In genomic region chr7:2792856-2793487, GRCh38 we compare ENCODE assay signal across 17 cellular contexts. TPM values are rescaled to one million over a fixed set of nuclear protein-coding genes. Genes with fewer than 3 reads are reported as not detected.
A peak's percentile ranks its signal among the peaks of the same experiment; 100 is the strongest.
DNase-seq lines count a peak whose midpoint lies in the region; ATAC-seq and TF ChIP-seq lines count a peak whose summit lies in the region.
"Had no signal": no experiment of that assay in that cellular context is flagged by ENCODE, and none has a peak within 500 bp of the region (broad histone marks: within the 10 kb centered on the region; RNA-seq: fewer than 3 reads in every experiment).

No MANE protein-coding gene starts in this region.

- H3K36me3 Mint-ChIP-seq in IgD-negative memory B cell, result peaks cover 19% of the 10 kb centered on the region
- H3K36me3 Mint-ChIP-seq in stimulated activated naive B cell treated with anti-CD40 and anti-IgM and Interleukin-4, amounts not matched to agents 10 μg/mL and 1 μg/mL and 100 μg/mL, for 72 hours, result peaks cover 56 to 69% of the 10 kb centered on the region in 2 donors

- no peak for TF ChIP-seq POLR2A in uterus (IDR thresholded peaks at IDR 0.05)

- no peaks in the 10 kb centered on the region for H3K36me3 ChIP-seq in uterus

- TF ChIP-seq CTCF in fibroblast of villous mesenchyme (IDR thresholded peaks at IDR 0.05; ENCODE audit: insufficient read depth, low read depth, low read length), result no peak
- no peak for TF ChIP-seq CTCF in uterus (IDR thresholded peaks at IDR 0.05)

- intact Hi-C loops in uterus (cut with DNase I; ENCODE audit: low total_unique reads), result no loop called here

- DNase-seq in SKM-1 (lab: John Stamatoyannopoulos, UW; ENCODE audit: unreplicated experiment), result peak; percentile 6
- peak; percentile 83 for DNase-seq in fibroblast of villous mesenchyme (ENCODE audit: low read depth)
- DNase-seq in stimulated activated naive B cell treated with anti-CD40 and anti-IgM and Interleukin-4, amounts not matched to agents 10 μg/mL and 1 μg/mL and 100 μg/mL, for 72 hours, result no peak
- no peak for DNase-seq in NCI-H1092 (lab: John Stamatoyannopoulos, UW)
- DNase-seq in uterus, result no peak
- DNase-seq: activated CD4-positive, alpha-beta T cell treated with anti-CD3 and anti-CD28 coated beads, Interleukin-2, amount 50 U/mL, for 4 hours; activated naive CD4-positive, alpha-beta T cell treated with anti-CD3 and anti-CD28 coated beads, Interleukin-2, amount 10 ng/mL, durations not matched to agents 7 days and 5 days; activated T-cell treated with anti-CD3 and anti-CD28 coated beads, Interleukin-2, amount 50 U/mL, for 24 hours; mucosa of descending colon; NCI-H1105; NCI-H2171 treated with DMSO at 0.1 percent for 48 hours; nucleus accumbens; right cardiac atrium; stimulated activated naive CD4-positive, alpha-beta T cell treated with Interleukin-2 at 50 U/mL for 16 hours; transverse colon had no signal

- H3K27ac Mint-ChIP-seq in IgD-negative memory B cell, result peak overlapping the region in 2 of 3 donors; percentile 9 to 50
- peak overlapping the region; percentile 72 for H3K27ac Mint-ChIP-seq in stimulated activated naive B cell treated with anti-CD40 and anti-IgM and Interleukin-4, amounts not matched to agents 10 μg/mL and 1 μg/mL and 100 μg/mL, for 72 hours
- H3K27ac Mint-ChIP-seq: activated naive CD4-positive, alpha-beta T cell treated with anti-CD3 and anti-CD28 coated beads, Interleukin-2, amount 10 ng/mL, durations not matched to agents 7 days and 5 days; activated T-cell treated with anti-CD3 and anti-CD28 coated beads, Interleukin-2, amount 50 U/mL, for 24 hours had no signal

- H3K4me3 Mint-ChIP-seq in IgD-negative memory B cell, result no peak overlapping the region
- no peak overlapping the region for H3K4me3 Mint-ChIP-seq in stimulated activated naive B cell treated with anti-CD40 and anti-IgM and Interleukin-4, amounts not matched to agents 10 μg/mL and 1 μg/mL and 100 μg/mL, for 72 hours
- H3K4me3 Mint-ChIP-seq: activated naive CD4-positive, alpha-beta T cell treated with anti-CD3 and anti-CD28 coated beads, Interleukin-2, amount 10 ng/mL, durations not matched to agents 7 days and 5 days; activated T-cell treated with anti-CD3 and anti-CD28 coated beads, Interleukin-2, amount 50 U/mL, for 24 hours had no signal

- peak overlapping the region in 1 of 2 donors; percentile 28 for H3K27ac ChIP-seq in uterus
- H3K27ac ChIP-seq: transverse colon had no signal

- peaks cover 0 to 4% of the 10 kb centered on the region in 2 donors for H3K4me1 ChIP-seq in uterus

- no peaks in the 10 kb centered on the region for H3K27me3 ChIP-seq in uterus
- H3K27me3 ChIP-seq: transverse colon had no signal

- H3K4me3 ChIP-seq in fibroblast of villous mesenchyme (ENCODE audit: low read depth, low read length) (no peak overlapping the region), uterus (no peak overlapping the region)
- H3K4me3 ChIP-seq: mucosa of descending colon, transverse colon had no signal

- no peaks in the 10 kb centered on the region for H3K27me3 Mint-ChIP-seq in IgD-negative memory B cell
- no peaks in the 10 kb centered on the region for H3K27me3 Mint-ChIP-seq in stimulated activated naive B cell treated with anti-CD40 and anti-IgM and Interleukin-4, amounts not matched to agents 10 μg/mL and 1 μg/mL and 100 μg/mL, for 72 hours
- H3K27me3 Mint-ChIP-seq: activated naive CD4-positive, alpha-beta T cell treated with anti-CD3 and anti-CD28 coated beads, Interleukin-2, amount 10 ng/mL, durations not matched to agents 7 days and 5 days; activated T-cell treated with anti-CD3 and anti-CD28 coated beads, Interleukin-2, amount 50 U/mL, for 24 hours had no signal

- peaks cover 6 to 7% (median 7%) of the 10 kb centered on the region in 3 donors for H3K4me1 Mint-ChIP-seq in IgD-negative memory B cell
- peaks cover 13 to 17% of the 10 kb centered on the region in 2 donors for H3K4me1 Mint-ChIP-seq in stimulated activated naive B cell treated with anti-CD40 and anti-IgM and Interleukin-4, amounts not matched to agents 10 μg/mL and 1 μg/mL and 100 μg/mL, for 72 hours
- H3K4me1 Mint-ChIP-seq: activated naive CD4-positive, alpha-beta T cell treated with anti-CD3 and anti-CD28 coated beads, Interleukin-2, amount 10 ng/mL, durations not matched to agents 7 days and 5 days had no signal

- ATAC-seq in stimulated activated naive B cell treated with anti-CD40 and anti-IgM and Interleukin-4, amounts not matched to agents 10 μg/mL and 1 μg/mL and 100 μg/mL, for 72 hours (replicated peaks), result no peak
- ATAC-seq in GM19035 (IDR thresholded peaks at IDR 0.05; ENCODE audit: unreplicated experiment), result no peak
- ATAC-seq: mucosa of descending colon had no signal

- no peaks in the 10 kb centered on the region for H3K9me3 Mint-ChIP-seq in IgD-negative memory B cell
- H3K9me3 Mint-ChIP-seq in stimulated activated naive B cell treated with anti-CD40 and anti-IgM and Interleukin-4, amounts not matched to agents 10 μg/mL and 1 μg/mL and 100 μg/mL, for 72 hours, result no peaks in the 10 kb centered on the region
- H3K9me3 Mint-ChIP-seq: activated naive CD4-positive, alpha-beta T cell treated with anti-CD3 and anti-CD28 coated beads, Interleukin-2, amount 10 ng/mL, durations not matched to agents 7 days and 5 days; activated T-cell treated with anti-CD3 and anti-CD28 coated beads, Interleukin-2, amount 50 U/mL, for 24 hours had no signal

- H3K9me3 ChIP-seq in uterus, result no peaks in the 10 kb centered on the region
- H3K9me3 ChIP-seq: mucosa of descending colon, transverse colon had no signal

RNA-seq across cellular contexts. Expression of gene GNA12, which starts 51.1 kb away (rescaled TPM):
- polyA plus RNA-seq in IgD-negative memory B cell, result 16.4 TPM
- 41.9 and 46.2 TPM in 2 replicates for total RNA-seq in fibroblast of villous mesenchyme
- 100 to 1,000 TPM in 1 of 4 donors, 10 to 100 TPM in 3; 20.5 to 109 (median 50.3) TPM for total RNA-seq in uterus

Comparison
In these comparisons a context has a peak if more than half of its experiments do, and no peak if none do; other contexts are left out.
1. DNase-seq: peak in SKM-1 (single experiment) and fibroblast of villous mesenchyme (single experiment); none in stimulated activated naive B cell treated with anti-CD40 and anti-IgM and Interleukin-4, amounts not matched to agents 10 μg/mL and 1 μg/mL and 100 μg/mL, for 72 hours (single experiment), NCI-H1092 (single experiment) and uterus (0 of 2).